Comparison of ENCODE assay signal across 20 cellular contexts in the genomic region with DNA sequence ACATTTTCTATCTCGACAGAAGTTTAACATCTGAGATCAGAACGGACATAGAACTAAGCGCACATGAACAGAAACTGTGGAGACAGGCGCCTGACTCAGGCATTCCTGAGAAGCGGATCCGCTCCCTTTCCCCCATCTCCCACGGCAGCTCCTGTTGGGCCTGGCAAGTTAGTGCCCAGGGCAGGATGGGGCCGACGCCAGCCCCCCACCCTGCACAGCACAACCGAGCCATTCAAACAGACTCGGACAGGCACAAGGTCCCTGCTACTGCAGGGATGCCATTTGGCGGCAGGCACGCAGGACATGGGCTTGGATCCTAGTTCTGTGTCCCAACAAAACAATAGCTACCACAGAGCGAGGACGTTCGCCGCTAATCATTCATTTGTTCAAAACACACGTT.
"Had no signal": no experiment of that assay in that cellular context is flagged by ENCODE, and none has a peak within 500 bp of the region (broad histone marks: within the 10 kb centered on the region; RNA-seq: fewer than 3 reads in every experiment).

No MANE protein-coding gene starts in this region.

- H3K4me3 ChIP-seq: MG63, SJSA1, SK-N-MC had no signal

- H3K36me3 ChIP-seq: MG63, SJSA1 had no signal

- H3K9me3 ChIP-seq: MG63, SJSA1 had no signal

- H3K27me3 ChIP-seq: MG63, SJSA1 had no signal

- DNase-seq: Karpas-422, KG1, MG63, NCI-H1092, NCI-H1105 treated with DMSO at 0.1 percent for 48 hours, NCI-H1417 treated with DMSO at 0.1 percent for 48 hours, NCI-H146, NCI-H1694 treated with DMSO at 0.1 percent for 48 hours, NCI-H1930, NCI-H2081, NCI-H2107, NCI-H2227 treated with DMSO at 0.1 percent for 48 hours, NCI-H524 treated with DMSO at 0.1 percent for 48 hours, NCI-H69, NCI-H774, Right ventricle myocardium superior, RPMI8226, SIG-M5 had no signal

- H3K27ac ChIP-seq: SJSA1, SK-N-MC had no signal

- H3K4me1 ChIP-seq: SJSA1 had no signal
